1 cellular context compared by ENCODE assay signal in the genomic region with DNA sequence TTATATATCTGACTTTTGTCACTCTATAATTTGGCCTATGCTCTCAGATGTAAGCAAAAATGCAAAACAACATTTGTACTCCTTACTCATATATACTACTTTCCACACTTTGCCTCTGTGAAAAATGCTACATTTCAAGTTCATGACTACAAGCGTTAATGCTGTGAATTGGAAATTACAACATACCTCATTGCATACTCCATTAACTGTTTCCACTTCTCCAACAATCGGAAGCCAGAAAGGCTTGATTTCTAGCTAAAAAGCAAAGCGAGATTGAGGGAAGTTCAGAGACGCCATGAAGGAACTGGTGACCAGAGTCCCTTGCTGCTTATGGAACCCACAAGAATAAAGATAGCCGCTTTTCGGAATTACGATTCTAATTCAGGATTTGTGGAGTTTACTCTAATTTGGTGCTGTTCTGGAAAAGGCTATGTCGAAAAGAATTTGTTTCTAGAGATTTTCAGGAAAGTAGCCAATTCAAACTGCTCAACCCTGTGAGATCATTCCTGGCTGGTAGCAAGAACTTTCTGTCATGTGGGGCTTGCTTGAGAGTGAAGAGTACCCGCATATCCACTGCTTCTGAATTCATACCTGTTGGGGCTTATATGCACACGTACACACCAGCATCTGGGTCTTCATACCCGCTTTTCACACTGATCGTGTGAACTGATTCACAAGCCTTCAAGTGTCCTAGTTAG.
TF ChIP-seq lines count a peak whose summit lies in the region.

No MANE protein-coding gene starts in this region.

TF ChIP-seq in GM12891, 5 proteins besides CTCF, POLR2A, EP300 and RAD21 (continued from another document):
- TF ChIP-seq POU2F2 (IDR thresholded peaks at IDR 0.05; ENCODE audit: low read depth, low read length), result no peak
